ENCODE assay signal across 14 cellular contexts in genomic region chr7:131372554-131372953, GRCh38. TPM values are rescaled to one million over a fixed set of nuclear protein-coding genes. Genes with fewer than 3 reads are reported as not detected.
A peak's percentile ranks its signal among the peaks of the same experiment; 100 is the strongest.
DNase-seq lines count a peak whose midpoint lies in the region; ATAC-seq, FAIRE-seq and TF ChIP-seq lines count a peak whose summit lies in the region.
"Had no signal": no experiment of that assay in that cellular context is flagged by ENCODE, and none has a peak within 500 bp of the region (broad histone marks: within the 10 kb centered on the region; RNA-seq: fewer than 3 reads in every experiment).

No MANE protein-coding gene starts in this region.

- H3K4me1 ChIP-seq in Panc1 (ENCODE audit: control insufficient read depth, insufficient read depth, low read length) (peaks cover 55% of the 10 kb centered on the region), smooth muscle cell (ENCODE audit: low read depth) (peaks cover 14% of the 10 kb centered on the region)

- H3K27me3 ChIP-seq in Panc1 (ENCODE audit: control insufficient read depth, insufficient read depth, low read length), result no peaks in the 10 kb centered on the region
- no peaks in the 10 kb centered on the region for H3K27me3 ChIP-seq in smooth muscle cell (ENCODE audit: low read depth)
- H3K27me3 ChIP-seq: BLaER1 treated with 17β-estradiol and CSF1 and Interleukin-3, amounts not matched to agents 10 nM and 100 nM had no signal

- no peaks in the 10 kb centered on the region for H3F3A ChIP-seq in smooth muscle cell (ENCODE audit: low read depth)

- H3K79me2 ChIP-seq in smooth muscle cell (ENCODE audit: low read depth), result peaks cover 100% of the 10 kb centered on the region

- 56% methylated on average over 1 of the region's 1 CpG for WGBS in smooth muscle cell (ENCODE audit: low lambda C conversion rate)

- ATAC-seq in Panc1, result no peak
- no peak for ATAC-seq in GM19324 (IDR thresholded peaks at IDR 0.05; ENCODE audit: low FRiP score, unreplicated experiment)

- H3K27ac ChIP-seq in Panc1 (ENCODE audit: low read length) (peak overlapping the region; percentile 19; the same call in 1 of the 2 replicates), smooth muscle cell (ENCODE audit: low read depth) (no peak overlapping the region)
- H3K27ac ChIP-seq: BLaER1 treated with 17β-estradiol and CSF1 and Interleukin-3, amounts not matched to agents 10 nM and 100 nM had no signal

- POLR2A ChIA-PET in Panc1 (lab: Charles Lee), result interaction anchor here (0.9 kb wide), 1 partner anchor 95 kb away, joined by 9 read pairs; no protein-coding TSS in a partner anchor

- no peak overlapping the region for H3K4me3 ChIP-seq in Panc1 (ENCODE audit: low read depth in 2 of 2, low read length in 2 of 2)
- H3K4me3 ChIP-seq in smooth muscle cell, result no peak overlapping the region
- H3K4me3 ChIP-seq: BLaER1 treated with 17β-estradiol and CSF1 and Interleukin-3, amounts not matched to agents 10 nM and 100 nM had no signal

- H3K9me3 ChIP-seq in Panc1 (ENCODE audit: control insufficient read depth, insufficient read depth, low read depth, low read length) (no peaks in the 10 kb centered on the region), smooth muscle cell (replicated peaks; ENCODE audit: low read depth) (no peaks in the 10 kb centered on the region)

- in situ Hi-C loops in Panc1 (cut with HindIII; ENCODE audit: low pct_unique_long_range_greater_than_20kb, low sequenced_read_pairs), result no loop called here

- peaks cover 95% of the 10 kb centered on the region for H4K20me1 ChIP-seq in smooth muscle cell (ENCODE audit: low read depth)

- DNase-seq in GM19239 (ENCODE audit: insufficient read length, low spot score), result no peak
- DNase-seq in Panc1 (ENCODE audit: low read depth, low spot score), result no peak
- DNase-seq in erythroblast (lab: John Stamatoyannopoulos, UW), result peak; percentile 10 to 36
- DNase-seq in smooth muscle cell (lab: John Stamatoyannopoulos, UW; ENCODE audit: unreplicated experiment), result no peak
- DNase-seq in iPS-NIHi11 (ENCODE audit: low spot score), result no peak
- DNase-seq in AML-193 (lab: John Stamatoyannopoulos, UW), result no peak
- DNase-seq: CD4-positive, CD25-positive, alpha-beta regulatory T cell; DMS79; EL; H7; KBM-7 had no signal

- H3K4me2 ChIP-seq in smooth muscle cell, result peak overlapping the region; percentile 24
- H3K4me2 ChIP-seq: BLaER1 treated with 17β-estradiol and CSF1 and Interleukin-3, amounts not matched to agents 10 nM and 100 nM had no signal

- H3K36me3 ChIP-seq in Panc1 (ENCODE audit: control insufficient read depth, insufficient read depth, low read length) (no peaks in the 10 kb centered on the region), smooth muscle cell (ENCODE audit: low read depth) (no peaks in the 10 kb centered on the region)

- no peak overlapping the region for H3K9ac ChIP-seq in smooth muscle cell (ENCODE audit: low read depth)
- H3K9ac ChIP-seq: BLaER1 treated with 17β-estradiol and CSF1 and Interleukin-3, amounts not matched to agents 10 nM and 100 nM had no signal

- CTCF ChIA-PET in Panc1 (lab: Charles Lee), result interaction anchor here (0.7 kb wide), 1 partner anchor 319 kb away, joined by 4 read pairs; no protein-coding TSS in a partner anchor

- BruUV-seq in Panc1 (replicated peaks; lab: Mats Ljungman, UMichigan), result TSS peak; percentile 10

- TF ChIP-seq CTCF in Panc1 (IDR thresholded peaks at IDR 0.05), result no peak
- no peak for TF ChIP-seq CTCF in smooth muscle cell (IDR thresholded peaks at IDR 0.05; ENCODE audit: borderline replicate concordance, insufficient read depth, poor library complexity, severe bottlenecking)

- peak; percentile 57 for FAIRE-seq in GM19239 (lab: Jason Lieb, UNC)
- FAIRE-seq: GM12891 had no signal

- H2AFZ ChIP-seq in smooth muscle cell (ENCODE audit: low read depth), result no peak overlapping the region

- intact Hi-C loops in Panc1 (cut with micrococcal nuclease; ENCODE audit: unreplicated experiment), result no loop called here

- no peak for TF ChIP-seq POLR2A in erythroblast (IDR thresholded peaks at IDR 0.05; ENCODE audit: low read length)

RNA-seq across cellular contexts. Expression of gene MKLN1, which starts 44.9 kb away (rescaled TPM):
- total RNA-seq in Panc1 (2021; ENCODE audit: unreplicated experiment) (46.4 TPM), smooth muscle cell (45.3 and 55.5 TPM in 2 replicates)
- 17.1 TPM for polyA plus RNA-seq in Panc1 (2012; ENCODE audit: insufficient read length)
- polyA plus RNA-seq in smooth muscle cell, result 26.3 and 26.8 TPM in 2 replicates

Comparison
In these comparisons a context has a peak if more than half of its experiments do, and no peak if none do; other contexts are left out.
1. DNase-seq: peak in erythroblast (2 of 2); none in GM19239 (single experiment), Panc1 (single experiment), smooth muscle cell (single experiment), iPS-NIHi11 (single experiment) and AML-193 (0 of 2).